In genomic region chr19:16594131-16594586, GRCh38 we compare ENCODE assay signal across 11 cellular contexts. TPM values are rescaled to one million over a fixed set of nuclear protein-coding genes. Genes with fewer than 3 reads are reported as not detected.
A peak's percentile ranks its signal among the peaks of the same experiment; 100 is the strongest.
DNase-seq lines count a peak whose midpoint lies in the region; ATAC-seq and TF ChIP-seq lines count a peak whose summit lies in the region.
"Had no signal": no experiment of that assay in that cellular context is flagged by ENCODE, and none has a peak within 500 bp of the region (broad histone marks: within the 10 kb centered on the region; RNA-seq: fewer than 3 reads in every experiment).

No MANE protein-coding gene starts in this region.

- no peak for TF ChIP-seq POLR2A in uterus (IDR thresholded peaks at IDR 0.05)

- DNase-seq in activated CD4-positive, alpha-beta T cell treated with anti-CD3 and anti-CD28 coated beads, Interleukin-2, amount 10 ng/mL, durations not matched to agents 24 days and 14 days: peak; percentile 88
- no peak for DNase-seq in activated CD4-positive, alpha-beta T cell treated with anti-CD3 and anti-CD28 coated beads, Interleukin-2, amount 50 U/mL, for 4 hours
- peak; percentile 9 to 33 for DNase-seq in NOMO-1 (lab: John Stamatoyannopoulos, UW; ENCODE audit: unreplicated experiment in 2 of 2)
- peak; percentile 30 for DNase-seq in stimulated activated naive CD4-positive, alpha-beta T cell treated with Interleukin-2 at 50 U/mL for 16 hours (lab: John Stamatoyannopoulos, UW)
- DNase-seq in uterus: no peak
- no peak for DNase-seq in osteocyte (ENCODE audit: extremely low spot score, unreplicated experiment)
- DNase-seq: heart right ventricle had no signal

- no peaks in the 10 kb centered on the region for H3K9me3 ChIP-seq in uterus
- H3K9me3 ChIP-seq: heart right ventricle had no signal

- H3K9me3 Mint-ChIP-seq in activated CD4-positive, alpha-beta T cell treated with anti-CD3 and anti-CD28 coated beads, Interleukin-2, amount 10 ng/mL, durations not matched to agents 24 days and 14 days: no peaks in the 10 kb centered on the region
- no peaks in the 10 kb centered on the region for H3K9me3 Mint-ChIP-seq in activated T-helper 17 cell treated with anti-CD3 and anti-CD28 coated beads, Interleukin-2, amount 50 U/mL, for 72 hours
- no peaks in the 10 kb centered on the region for H3K9me3 Mint-ChIP-seq in osteocyte (ENCODE audit: unreplicated experiment)

- H3K4me1 Mint-ChIP-seq in activated CD4-positive, alpha-beta T cell treated with anti-CD3 and anti-CD28 coated beads, Interleukin-2, amount 10 ng/mL, durations not matched to agents 24 days and 14 days: peaks cover 67% of the 10 kb centered on the region
- H3K4me1 Mint-ChIP-seq in activated T-helper 17 cell treated with anti-CD3 and anti-CD28 coated beads, Interleukin-2, amount 50 U/mL, for 72 hours: peaks cover 42% of the 10 kb centered on the region
- H3K4me1 Mint-ChIP-seq in osteocyte (ENCODE audit: unreplicated experiment): peaks cover 24% of the 10 kb centered on the region

- peak; percentile 69 for ATAC-seq in activated T-helper 17 cell treated with anti-CD3 and anti-CD28 coated beads, Interleukin-2, amount 50 U/mL, for 72 hours (replicated peaks)
- ATAC-seq in HG03025 (IDR thresholded peaks at IDR 0.05; ENCODE audit: low FRiP score, unreplicated experiment): no peak
- ATAC-seq: Panc1 had no signal

- peak overlapping the region; percentile 75 for H3K4me3 Mint-ChIP-seq in activated CD4-positive, alpha-beta T cell treated with anti-CD3 and anti-CD28 coated beads, Interleukin-2, amount 10 ng/mL, durations not matched to agents 24 days and 14 days
- peak overlapping the region; percentile 77 for H3K4me3 Mint-ChIP-seq in activated T-helper 17 cell treated with anti-CD3 and anti-CD28 coated beads, Interleukin-2, amount 50 U/mL, for 72 hours
- H3K4me3 Mint-ChIP-seq in osteocyte (ENCODE audit: unreplicated experiment): no peak overlapping the region

- intact Hi-C loops in activated CD4-positive, alpha-beta T cell treated with anti-CD3 and anti-CD28 coated beads, Interleukin-2, amount 10 ng/mL, durations not matched to agents 24 days and 14 days (cut with micrococcal nuclease): no loop called here
- intact Hi-C loops in uterus (cut with DNase I; ENCODE audit: low total_unique reads): no loop called here

- TF ChIP-seq CTCF in uterus (IDR thresholded peaks at IDR 0.05): no peak
- no peak for TF ChIP-seq CTCF in osteocyte (IDR thresholded peaks at IDR 0.05)

- H3K27ac ChIP-seq in uterus: no peak overlapping the region
- H3K27ac ChIP-seq: heart right ventricle, parathyroid adenoma had no signal

- H3K36me3 ChIP-seq in uterus: no peaks in the 10 kb centered on the region

- peak overlapping the region; percentile 87 for H3K27ac Mint-ChIP-seq in activated CD4-positive, alpha-beta T cell treated with anti-CD3 and anti-CD28 coated beads, Interleukin-2, amount 10 ng/mL, durations not matched to agents 24 days and 14 days
- peak overlapping the region; percentile 81 for H3K27ac Mint-ChIP-seq in activated T-helper 17 cell treated with anti-CD3 and anti-CD28 coated beads, Interleukin-2, amount 50 U/mL, for 72 hours
- no peak overlapping the region for H3K27ac Mint-ChIP-seq in osteocyte (ENCODE audit: unreplicated experiment)

- peaks cover 4% of the 10 kb centered on the region for H3K36me3 Mint-ChIP-seq in activated CD4-positive, alpha-beta T cell treated with anti-CD3 and anti-CD28 coated beads, Interleukin-2, amount 10 ng/mL, durations not matched to agents 24 days and 14 days (ENCODE audit: low read depth)
- no peaks in the 10 kb centered on the region for H3K36me3 Mint-ChIP-seq in activated T-helper 17 cell treated with anti-CD3 and anti-CD28 coated beads, Interleukin-2, amount 50 U/mL, for 72 hours (ENCODE audit: low read depth)
- no peaks in the 10 kb centered on the region for H3K36me3 Mint-ChIP-seq in osteocyte (ENCODE audit: unreplicated experiment)

- H3K27me3 ChIP-seq in uterus: no peaks in the 10 kb centered on the region
- H3K27me3 ChIP-seq: heart right ventricle had no signal

- H3K27me3 Mint-ChIP-seq in activated CD4-positive, alpha-beta T cell treated with anti-CD3 and anti-CD28 coated beads, Interleukin-2, amount 10 ng/mL, durations not matched to agents 24 days and 14 days: no peaks in the 10 kb centered on the region
- no peaks in the 10 kb centered on the region for H3K27me3 Mint-ChIP-seq in activated T-helper 17 cell treated with anti-CD3 and anti-CD28 coated beads, Interleukin-2, amount 50 U/mL, for 72 hours
- no peaks in the 10 kb centered on the region for H3K27me3 Mint-ChIP-seq in osteocyte (ENCODE audit: unreplicated experiment)

- no peak overlapping the region for H3K4me3 ChIP-seq in uterus
- H3K4me3 ChIP-seq: heart right ventricle had no signal

- H3K4me1 ChIP-seq in uterus: peaks cover 9 to 13% of the 10 kb centered on the region in 2 donors
- H3K4me1 ChIP-seq: parathyroid adenoma had no signal

RNA-seq across cellular contexts. Expression of gene SLC35E1, which starts 21.9 kb away (rescaled TPM):
- 60.2 and 65.0 TPM in 2 replicates for total RNA-seq in activated CD4-positive, alpha-beta T cell treated with anti-CD3 and anti-CD28 coated beads, Interleukin-2, amount 10 ng/mL, durations not matched to agents 24 days and 14 days
- 100 to 1,000 TPM in 1 of 2 donors, 10 to 100 TPM in 1; 71.8 to 117 TPM for total RNA-seq in activated T-helper 17 cell treated with anti-CD3 and anti-CD28 coated beads, Interleukin-2, amount 50 U/mL, for 72 hours
- total RNA-seq in uterus: 10 to 100 TPM; 10.2 to 39.8 (median 19.8) TPM
- total RNA-seq in osteocyte: 49.8 and 55.5 TPM in 2 replicates

RNA-seq across cellular contexts. Expression of gene MED26, which starts 33.8 kb away (rescaled TPM):
- total RNA-seq in activated CD4-positive, alpha-beta T cell treated with anti-CD3 and anti-CD28 coated beads, Interleukin-2, amount 10 ng/mL, durations not matched to agents 24 days and 14 days: 15.5 and 16.8 TPM in 2 replicates
- 10 to 100 TPM; 19.3 to 23.6 TPM for total RNA-seq in activated T-helper 17 cell treated with anti-CD3 and anti-CD28 coated beads, Interleukin-2, amount 50 U/mL, for 72 hours
- total RNA-seq in uterus: 10 to 100 TPM in 1 of 4 donors, 1 to 10 TPM in 3; 1.5 to 13.5 (median 3.6) TPM
- 9.5 and 15.4 TPM in 2 replicates for total RNA-seq in osteocyte

RNA-seq across cellular contexts. Expression of gene CHERP, which starts 51.9 kb away (rescaled TPM):
- 88.6 and 89.8 TPM in 2 replicates for total RNA-seq in activated CD4-positive, alpha-beta T cell treated with anti-CD3 and anti-CD28 coated beads, Interleukin-2, amount 10 ng/mL, durations not matched to agents 24 days and 14 days
- total RNA-seq in activated T-helper 17 cell treated with anti-CD3 and anti-CD28 coated beads, Interleukin-2, amount 50 U/mL, for 72 hours: 10 to 100 TPM; 56.5 to 74.9 TPM
- 10 to 100 TPM in 1 of 4 donors, 1 to 10 TPM in 3; 1.8 to 47.9 (median 7.8) TPM for total RNA-seq in uterus
- total RNA-seq in osteocyte: 45.1 and 50.1 TPM in 2 replicates

Comparison
In these comparisons a context has a peak if more than half of its experiments do, and no peak if none do; other contexts are left out.
1. DNase-seq: peak in activated CD4-positive, alpha-beta T cell treated with anti-CD3 and anti-CD28 coated beads, Interleukin-2, amount 10 ng/mL, durations not matched to agents 24 days and 14 days (single experiment), NOMO-1 (2 of 2) and stimulated activated naive CD4-positive, alpha-beta T cell treated with Interleukin-2 at 50 U/mL for 16 hours (single experiment); none in activated CD4-positive, alpha-beta T cell treated with anti-CD3 and anti-CD28 coated beads, Interleukin-2, amount 50 U/mL, for 4 hours (0 of 2), uterus (0 of 2) and osteocyte (single experiment).